Comparison of ENCODE assay signal across 14 cellular contexts in genomic region chr1:158008630-158009029, GRCh38. TPM values are rescaled to one million over a fixed set of nuclear protein-coding genes. Genes with fewer than 3 reads are reported as not detected.
DNase-seq lines count a peak whose midpoint lies in the region; ATAC-seq, FAIRE-seq and TF ChIP-seq lines count a peak whose summit lies in the region.
"Had no signal": no experiment of that assay in that cellular context is flagged by ENCODE, and none has a peak within 500 bp of the region (broad histone marks: within the 10 kb centered on the region; RNA-seq: fewer than 3 reads in every experiment).

No MANE protein-coding gene starts in this region.

- peaks cover 85% of the 10 kb centered on the region for H3K4me1 Mint-ChIP-seq in MCF 10A (ENCODE audit: insufficient read depth, unreplicated experiment)
- H3K4me1 Mint-ChIP-seq: CD4-positive, alpha-beta memory T cell had no signal

- 88% methylated on average over 6 of the region's 6 CpGs for WGBS in HUES64
- WGBS in right lobe of liver (ENCODE audit: insufficient coverage, low coverage, low lambda C conversion rate, missing lambda C conversion rate): 60% methylated on average over 1 of the region's 6 CpGs

- ATAC-seq in right lobe of liver: no peak

- H3K9me3 Mint-ChIP-seq in MCF 10A (ENCODE audit: unreplicated experiment): no peaks in the 10 kb centered on the region
- H3K9me3 Mint-ChIP-seq: CD4-positive, alpha-beta memory T cell had no signal

- H3K4me1 ChIP-seq in HUES64 (ENCODE audit: insufficient read depth, low read length) (peaks cover 73% of the 10 kb centered on the region), right lobe of liver (no peaks in the 10 kb centered on the region), skeletal muscle tissue (ENCODE audit: control insufficient read depth in 3 of 3, insufficient read depth in 3 of 3, low read length in 3 of 3) (peaks cover 54 to 65% (median 59%) of the 10 kb centered on the region in 3 donors)

- POLR2A ChIA-PET in MCF 10A (lab: Yijun Ruan, JAX): interaction anchor here (1.3 to 14.0 kb wide), 5 partner anchors 9 to 29 kb away, joined by 4 to 245 read pairs (median 10); partner anchors contain the start of gene KIRREL1

- TF ChIP-seq POLR2A in right lobe of liver (IDR thresholded peaks at IDR 0.05): no peak

- no peaks in the 10 kb centered on the region for H3K9me3 ChIP-seq in HUES64 (ENCODE audit: insufficient read depth, low read depth, low read length)
- no peaks in the 10 kb centered on the region for H3K9me3 ChIP-seq in right lobe of liver
- H3K9me3 ChIP-seq in skeletal muscle tissue (ENCODE audit: control insufficient read depth in 3 of 3, low read length in 3 of 3): no peaks in the 10 kb centered on the region

- no peak for FAIRE-seq in D721Med (lab: Jason Lieb, UNC)

- H3K36me3 ChIP-seq in HUES64 (ENCODE audit: insufficient read depth, low read length): no peaks in the 10 kb centered on the region
- H3K36me3 ChIP-seq in right lobe of liver: no peaks in the 10 kb centered on the region
- no peaks in the 10 kb centered on the region for H3K36me3 ChIP-seq in skeletal muscle tissue (ENCODE audit: control insufficient read depth in 3 of 3, insufficient read depth in 3 of 3, low read length in 3 of 3)

- no peaks in the 10 kb centered on the region for H3K27me3 ChIP-seq in HUES64 (ENCODE audit: insufficient read depth, low read length)
- no peaks in the 10 kb centered on the region for H3K27me3 ChIP-seq in right lobe of liver
- H3K27me3 ChIP-seq in skeletal muscle tissue (ENCODE audit: control insufficient read depth in 3 of 3, insufficient read depth in 3 of 3, low read length in 3 of 3): peaks cover 0 to 9% (median 5%) of the 10 kb centered on the region in 3 donors

- 0 out of 2 replicates have a peak overlapping the region, but pooled peaks have one; percentile 15 for H3K27ac ChIP-seq in HUES64 (ENCODE audit: low read depth, low read length)
- H3K27ac ChIP-seq in right lobe of liver: peak overlapping the region in 2 of 3 donors; percentile 8 to 16
- H3K27ac ChIP-seq in skeletal muscle tissue (ENCODE audit: low read depth, low read length): peak overlapping the region; percentile 88

- no peaks in the 10 kb centered on the region for H3K27me3 Mint-ChIP-seq in MCF 10A (ENCODE audit: insufficient read depth, unreplicated experiment)

- H3K27ac Mint-ChIP-seq in MCF 10A (ENCODE audit: low read depth, unreplicated experiment): peak overlapping the region; percentile 98
- H3K27ac Mint-ChIP-seq: CD4-positive, alpha-beta memory T cell had no signal

- TF ChIP-seq CTCF in MCF 10A (IDR thresholded peaks at IDR 0.05; ENCODE audit: unreplicated experiment): no peak
- TF ChIP-seq CTCF in right lobe of liver (IDR thresholded peaks at IDR 0.05): no peak
- no peak for TF ChIP-seq CTCF in D721Med (IDR thresholded peaks at IDR 0.05; ENCODE audit: insufficient read depth, missing control alignments)

- DNase-seq in MCF 10A (ENCODE audit: unreplicated experiment) (peak; percentile 40), right lobe of liver (no peak), DMS114 treated with DMSO at 0.1 percent for 48 hours (lab: John Stamatoyannopoulos, UW; ENCODE audit: unreplicated experiment) (no peak), OCI-M1 (lab: John Stamatoyannopoulos, UW) (no peak), SIG-M5 (lab: John Stamatoyannopoulos, UW) (no peak), D721Med (ENCODE audit: insufficient read length, low spot score) (no peak)
- DNase-seq: activated CD4-positive, CD25-positive, alpha-beta regulatory T cell treated with anti-CD3 and anti-CD28 coated beads, Interleukin-2, amount 50 U/mL, for 72 hours; activated effector memory CD4-positive, alpha-beta T cell treated with Interleukin-2 at 50 U/mL for 16 hours; CD4-positive, alpha-beta memory T cell; cortex of kidney; hippocampal formation; NCI-H2227 treated with DMSO at 0.1 percent for 48 hours had no signal

- H3K4me3 Mint-ChIP-seq in MCF 10A (ENCODE audit: unreplicated experiment): peak overlapping the region; percentile 64
- H3K4me3 Mint-ChIP-seq: CD4-positive, alpha-beta memory T cell had no signal

- no TSS peak for BruUV-seq in MCF 10A (replicated peaks; lab: Mats Ljungman, UMichigan)

- intact Hi-C loops in MCF 10A (cut with micrococcal nuclease) (no loop called here), right lobe of liver (cut with DNase I) (no loop called here)

- H3K4me3 ChIP-seq in HUES64 (ENCODE audit: low read length): no peak overlapping the region
- no peak overlapping the region for H3K4me3 ChIP-seq in right lobe of liver
- peak overlapping the region in 1 of 3 donors; percentile 22 for H3K4me3 ChIP-seq in skeletal muscle tissue (ENCODE audit: low read length in 3 of 3)

- H3K36me3 Mint-ChIP-seq in MCF 10A (ENCODE audit: insufficient read depth, unreplicated experiment): no peaks in the 10 kb centered on the region
- H3K36me3 Mint-ChIP-seq: CD4-positive, alpha-beta memory T cell had no signal

- H3K9ac ChIP-seq in HUES64 (ENCODE audit: low read depth, low read length) (no peak overlapping the region), skeletal muscle tissue (ENCODE audit: low read depth in 1 of 3, low read length in 3 of 3) (peak overlapping the region in 2 of 3 donors; percentile 23 to 40)

- CTCF ChIA-PET in MCF 10A (lab: Yijun Ruan, JAX): interaction anchor here (1.4 to 26.2 kb wide), 5 partner anchors 11 to 116 kb away, joined by 4 to 494 read pairs (median 57); partner anchors contain the start of gene KIRREL1

RNA-seq across cellular contexts. Expression of gene KIRREL1, which starts 15.2 kb away (rescaled TPM):
- polyA plus RNA-seq in HUES64 (2013, experiment 1 of 2): 26.1 TPM
- polyA plus RNA-seq in HUES64 (2013, experiment 2 of 2): 30.6 TPM
- total RNA-seq in MCF 10A (2022) (73.6 and 101 TPM in 2 replicates), right lobe of liver (1 to 10 TPM; 1.1 to 4.9 (median 2.9) TPM), skeletal muscle tissue (23.5 TPM)
- total RNA-seq: CD4-positive, alpha-beta memory T cell had no signal
- polyA plus RNA-seq: CD4-positive, alpha-beta memory T cell had no signal

Comparison
In these comparisons a context has a peak if more than half of its experiments do, and no peak if none do; other contexts are left out.
1. H3K27ac ChIP-seq: peak in every context shown above with its lines; median percentile 88 in skeletal muscle tissue; 15 in HUES64; 12 in right lobe of liver.